ENCODE assay signal across 1 cellular context in genomic region chr2:74454654-74455511, GRCh38.
A peak's percentile ranks its signal among the peaks of the same experiment; 100 is the strongest.
TF ChIP-seq lines count a peak whose summit lies in the region.

INO80B (plus strand) TSS chr2:74455087; CDS start chr2:74455117, 30 bp downstream.

TF ChIP-seq in HEK293, 187 proteins besides CTCF, POLR2A, EP300 and RAD21 (continued from another document):
- peak; percentile 36 for TF ChIP-seq ZBTB26 (tag by site-specific recombination; optimal IDR thresholded peaks at IDR 0.05)
- peak; percentile 91 for TF ChIP-seq ZNF76 (tag by site-specific recombination; IDR thresholded peaks at IDR 0.05; ENCODE audit: borderline replicate concordance, low read depth)
- TF ChIP-seq HIC1 (tag by site-specific recombination; IDR thresholded peaks at IDR 0.05) = no peak
- no peak for TF ChIP-seq IKZF3 (tag by site-specific recombination; IDR thresholded peaks at IDR 0.05)
- no peak for TF ChIP-seq ZNF514 (tag by site-specific recombination; IDR thresholded peaks at IDR 0.05)
- TF ChIP-seq ZBTB10 (tag by site-specific recombination; IDR thresholded peaks at IDR 0.05) = no peak
- no peak for TF ChIP-seq ZNF23 (tag by site-specific recombination; IDR thresholded peaks at IDR 0.05; ENCODE audit: borderline replicate concordance)
- peak; percentile 82 for TF ChIP-seq ZEB2 (tag by site-specific recombination; IDR thresholded peaks at IDR 0.05)
- no peak for TF ChIP-seq MYNN (tag by site-specific recombination; IDR thresholded peaks at IDR 0.05; ENCODE audit: borderline replicate concordance)
- TF ChIP-seq MZF1 (tag by site-specific recombination; IDR thresholded peaks at IDR 0.05; ENCODE audit: borderline replicate concordance) = no peak
- TF ChIP-seq ZNF658 (tag by site-specific recombination; IDR thresholded peaks at IDR 0.05) = no peak
- no peak for TF ChIP-seq ZNF426 (tag by site-specific recombination; IDR thresholded peaks at IDR 0.05)
- no peak for TF ChIP-seq ZNF555 (tag by site-specific recombination; conservative IDR thresholded peaks at IDR 0.05)
- TF ChIP-seq ZNF404 (tag by site-specific recombination; IDR thresholded peaks at IDR 0.05) = no peak
- TF ChIP-seq ZNF768 (tag by site-specific recombination; IDR thresholded peaks at IDR 0.05) = no peak
- TF ChIP-seq PATZ1 (tag by site-specific recombination; IDR thresholded peaks at IDR 0.05) = peak; percentile 69
- no peak for TF ChIP-seq ZNF140 (tag by site-specific recombination; IDR thresholded peaks at IDR 0.05)
- no peak for TF ChIP-seq PRDM1 (tag by site-specific recombination; IDR thresholded peaks at IDR 0.05)
- peak; percentile 48; the same call in 1 of the 2 replicates for TF ChIP-seq ZNF362 (tag by site-specific recombination; IDR thresholded peaks at IDR 0.05)
- TF ChIP-seq ZBTB17 (tag by site-specific recombination; IDR thresholded peaks at IDR 0.05) = peak; percentile 96
- no peak for TF ChIP-seq ZNF600 (tag by site-specific recombination; IDR thresholded peaks at IDR 0.05)
- no peak for TF ChIP-seq ZNF707 (tag by site-specific recombination; IDR thresholded peaks at IDR 0.05)
- no peak for TF ChIP-seq BCL11A (tag by site-specific recombination; IDR thresholded peaks at IDR 0.05; ENCODE audit: low read depth)
- TF ChIP-seq FEZF1 (tag by site-specific recombination; IDR thresholded peaks at IDR 0.05) = 0 out of 2 replicates have a peak, but pooled peaks have one; percentile 14
- no peak for TF ChIP-seq ZNF830 (tag by site-specific recombination; IDR thresholded peaks at IDR 0.05; ENCODE audit: low read depth)
- TF ChIP-seq ZNF274 (IDR thresholded peaks at IDR 0.05; ENCODE audit: low read length) = no peak
- TF ChIP-seq ZNF274 (tag by site-specific recombination; IDR thresholded peaks at IDR 0.05; ENCODE audit: borderline replicate concordance) = no peak
- TF ChIP-seq HOXD13 (CRISPR knock-in tag; IDR thresholded peaks at IDR 0.05; ENCODE audit: borderline replicate concordance) = no peak
- TF ChIP-seq ELK4 (IDR thresholded peaks at IDR 0.05; ENCODE audit: borderline replicate concordance, low read depth, low read length) = no peak
- TF ChIP-seq PRDM2 (tag by site-specific recombination; IDR thresholded peaks at IDR 0.05; ENCODE audit: borderline replicate concordance) = no peak
- TF ChIP-seq KLF9 (tag by site-specific recombination; IDR thresholded peaks at IDR 0.05; ENCODE audit: low read depth) = peak; percentile 99
TF ChIP-seq in HEK293: peak in this region for 64.
